In the genomic region with DNA sequence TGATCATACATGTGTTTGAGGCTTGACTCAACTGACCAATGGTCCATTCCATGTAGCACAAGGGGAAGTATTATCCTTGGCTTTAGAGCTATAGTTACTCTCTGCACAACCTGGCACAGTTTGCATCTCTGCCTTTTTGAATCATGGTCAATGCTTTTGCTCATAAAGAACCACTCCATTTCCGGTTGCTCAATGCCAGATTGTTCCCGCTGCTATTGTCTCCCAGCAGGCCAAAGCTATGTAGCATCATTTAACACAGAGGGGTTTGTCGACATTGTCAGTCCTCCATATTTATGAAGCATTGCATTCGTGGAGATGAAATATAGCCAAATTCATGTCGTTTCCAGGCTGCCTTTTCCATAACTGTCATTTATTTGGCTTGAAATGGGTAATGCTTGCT, we compare ENCODE assay signal across 20 cellular contexts.
DNase-seq lines count a peak whose midpoint lies in the region; ATAC-seq and TF ChIP-seq lines count a peak whose summit lies in the region.
"Had no signal": no experiment of that assay in that cellular context is flagged by ENCODE, and none has a peak within 500 bp of the region (broad histone marks: within the 10 kb centered on the region; RNA-seq: fewer than 3 reads in every experiment).

No MANE protein-coding gene starts in this region.

- peak overlapping the region in 2 of 5 experiments; percentile 69 to 70 for H3K4me3 Mint-ChIP-seq in brain
- H3K4me3 Mint-ChIP-seq: CD14-positive monocyte; CD4-positive, alpha-beta memory T cell had no signal

- H3K4me1 ChIP-seq in gastroesophageal sphincter = peaks cover 0 to 7% (median 0%) of the 10 kb centered on the region in 3 donors
- H3K4me1 ChIP-seq: BLaER1 had no signal

- CTCF ChIA-PET in GM10248 (lab: Yijun Ruan, JAX) = interaction anchor here (2.4 kb wide), 1 partner anchor 10 kb away, joined by 13 read pairs; no protein-coding TSS in a partner anchor

- H3K27me3 Mint-ChIP-seq in brain = no peaks in the 10 kb centered on the region
- H3K27me3 Mint-ChIP-seq: CD4-positive, alpha-beta memory T cell had no signal

- H3K36me3 Mint-ChIP-seq in brain = no peaks in the 10 kb centered on the region
- H3K36me3 Mint-ChIP-seq: CD14-positive monocyte; CD4-positive, alpha-beta memory T cell had no signal

- H3K9me3 ChIP-seq in gastroesophageal sphincter = no peaks in the 10 kb centered on the region
- H3K9me3 ChIP-seq: BLaER1 had no signal

- H3K27me3 ChIP-seq in gastroesophageal sphincter = no peaks in the 10 kb centered on the region
- H3K27me3 ChIP-seq: BLaER1 had no signal

- TF ChIP-seq POLR2A in gastroesophageal sphincter (IDR thresholded peaks at IDR 0.05) = no peak

- TF ChIP-seq CTCF in brain (conservative IDR thresholded peaks at IDR 0.05) (no peak), fibroblast of pulmonary artery (IDR thresholded peaks at IDR 0.05; ENCODE audit: low read length, missing control alignments) (no peak), gastroesophageal sphincter (IDR thresholded peaks at IDR 0.05) (no peak), GM10248 (IDR thresholded peaks at IDR 0.05; ENCODE audit: control extremely low read depth, extremely low read depth, low read depth, missing control alignments) (no peak)

- no peak for ATAC-seq in gastroesophageal sphincter
- ATAC-seq: GM12878, K562 had no signal

- TF ChIP-seq EP300 in gastroesophageal sphincter (IDR thresholded peaks at IDR 0.05) = no peak

- peaks cover 0 to 5% (median 4%) of the 10 kb centered on the region in 5 experiments for H3K9me3 Mint-ChIP-seq in brain

- H3K4me1 Mint-ChIP-seq in brain = peaks cover 4% of the 10 kb centered on the region
- H3K4me1 Mint-ChIP-seq: CD14-positive monocyte; CD4-positive, alpha-beta memory T cell had no signal

- H3K4me3 ChIP-seq in fibroblast of pulmonary artery (replicated peaks; ENCODE audit: low read depth, low read length) = no peak overlapping the region
- no peak overlapping the region for H3K4me3 ChIP-seq in gastroesophageal sphincter
- H3K4me3 ChIP-seq: BLaER1, GM12878, GM23248, K562 had no signal

- peak overlapping the region in 3 of 5 experiments; percentile 67 to 96 (median 80) for H3K27ac Mint-ChIP-seq in brain
- H3K27ac Mint-ChIP-seq: CD14-positive monocyte; CD4-positive, alpha-beta memory T cell had no signal

- H3K27ac ChIP-seq in gastroesophageal sphincter = no peak overlapping the region
- H3K27ac ChIP-seq: BLaER1, GM23248, HL-60 had no signal

- DNase-seq in HT1080 (ENCODE audit: low read depth) (peak; percentile 17), NCI-H2081 (lab: John Stamatoyannopoulos, UW) (peak; percentile 62 to 82), fibroblast of pulmonary artery (ENCODE audit: low read depth) (peak; percentile 1), GM10248 (ENCODE audit: extremely low spot score) (no peak), T-helper 1 cell (no peak), AML-193 (lab: John Stamatoyannopoulos, UW) (no peak)
- DNase-seq: CD4-positive, alpha-beta memory T cell; DMS153; DMS79; GF-D8; GM23248; HCEC 1CT; IMR-90 had no signal

- POLR2A ChIA-PET in GM10248 (lab: Yijun Ruan, JAX) = no interaction called here

- H3K36me3 ChIP-seq in gastroesophageal sphincter = no peaks in the 10 kb centered on the region
- H3K36me3 ChIP-seq: BLaER1 had no signal

- 17 to 56% methylated on average over 3 to 5 of the region's 5 CpGs for WGBS in gastroesophageal sphincter (ENCODE audit: low coverage in 1 of 2), 2 donors

Comparison
In these comparisons a context has a peak if more than half of its experiments do, and no peak if none do; other contexts are left out.
1. DNase-seq: peak in HT1080 (single experiment), NCI-H2081 (2 of 2) and fibroblast of pulmonary artery (single experiment); none in GM10248 (single experiment), T-helper 1 cell (0 of 5) and AML-193 (0 of 2).